ENCODE assay signal across 26 cellular contexts in the genomic region with DNA sequence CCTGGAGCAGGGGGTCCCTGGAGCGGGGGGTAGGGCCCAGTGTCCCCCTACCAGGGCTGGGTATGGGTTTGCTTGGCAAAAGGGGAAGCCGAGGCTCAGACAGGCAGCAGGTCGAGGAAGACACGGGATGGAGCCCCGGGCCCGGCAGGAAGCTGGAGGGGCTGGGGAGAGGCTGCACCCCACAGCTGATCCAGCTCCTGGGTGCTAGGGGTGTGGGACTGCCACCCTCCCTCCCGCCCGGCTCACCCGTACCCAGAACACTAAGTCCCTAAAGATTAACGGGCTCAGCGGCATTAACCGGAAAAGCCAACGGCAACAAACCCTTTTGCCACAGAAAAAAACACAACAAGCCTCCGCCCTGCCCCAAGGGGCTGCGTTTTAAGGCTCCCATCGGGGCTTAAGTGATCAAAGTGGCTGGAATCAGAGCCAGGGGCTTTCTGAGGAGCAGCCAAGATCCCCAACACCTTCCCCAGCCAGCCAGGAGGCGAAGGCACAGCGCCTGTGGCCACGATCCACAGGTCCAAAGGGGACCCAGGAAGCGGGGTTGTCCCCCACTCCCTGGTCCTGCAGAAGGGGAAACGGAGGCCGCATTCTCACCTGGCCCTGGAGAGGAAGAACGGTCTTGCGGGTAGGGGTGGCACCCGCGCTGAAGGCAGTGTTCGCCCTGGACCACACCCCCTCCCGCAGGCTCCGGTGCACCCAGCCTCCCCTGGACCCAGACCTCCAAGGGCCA. TPM values are rescaled to one million over a fixed set of nuclear protein-coding genes. Genes with fewer than 3 reads are reported as not detected.
A peak's percentile ranks its signal among the peaks of the same experiment; 100 is the strongest.
DNase-seq lines count a peak whose midpoint lies in the region; ATAC-seq, FAIRE-seq and TF ChIP-seq lines count a peak whose summit lies in the region.
"Had no signal": no experiment of that assay in that cellular context is flagged by ENCODE, and none has a peak within 500 bp of the region (broad histone marks: within the 10 kb centered on the region; RNA-seq: fewer than 3 reads in every experiment).

No MANE protein-coding gene starts in this region.

- no peak overlapping the region for H2AFZ ChIP-seq in K562 (ENCODE audit: low read depth, low read length)
- H2AFZ ChIP-seq: hepatocyte had no signal

- no peak for ATAC-seq in left ventricle myocardium superior
- no peak for ATAC-seq in K562
- no peak for ATAC-seq in GM18502 (IDR thresholded peaks at IDR 0.05; ENCODE audit: poor library complexity, unreplicated experiment)
- no peak for ATAC-seq in T-helper 17 cell
- ATAC-seq: activated CD8-positive, alpha-beta T cell treated with anti-CD3 and anti-CD28 coated beads for 36 hours; activated T-helper 17 cell treated with anti-CD3 and anti-CD28 coated beads, Interleukin-2, amount 50 U/mL, for 72 hours; foreskin keratinocyte; left cardiac atrium had no signal

- intact Hi-C loops in left ventricle myocardium superior (cut with micrococcal nuclease) (no loop called here), K562 (cut with micrococcal nuclease) (no loop called here)

- CTCF ChIA-PET in K562 (lab: Yijun Ruan, JAX; ENCODE audit: low intra/inter-chr PET ratio), result no interaction called here

- peaks cover 4% of the 10 kb centered on the region for H3K36me3 Mint-ChIP-seq in IgD-negative memory B cell
- H3K36me3 Mint-ChIP-seq in T-helper 17 cell (ENCODE audit: low read depth), result peaks cover 4% of the 10 kb centered on the region

- no peaks in the 10 kb centered on the region for H3K9me3 Mint-ChIP-seq in IgD-negative memory B cell
- H3K9me3 Mint-ChIP-seq: activated CD8-positive, alpha-beta T cell treated with anti-CD3 and anti-CD28 coated beads for 36 hours; activated T-helper 17 cell treated with anti-CD3 and anti-CD28 coated beads, Interleukin-2, amount 50 U/mL, for 72 hours; stimulated activated naive CD8-positive, alpha-beta T cell treated with anti-CD3 and anti-CD28 coated beads, Interleukin-15, Interleukin-2, amounts not matched to agents 100 ng/mL and 50 ng/mL, for 24 hours had no signal

- no peak overlapping the region for H3K4me2 ChIP-seq in K562 (ENCODE audit: insufficient read depth, low read length)
- H3K4me2 ChIP-seq: hepatocyte had no signal

- no peak overlapping the region for H3K4me3 ChIP-seq in right atrium auricular region
- no peak overlapping the region for H3K4me3 ChIP-seq in K562
- H3K4me3 ChIP-seq: esophagus muscularis mucosa, hepatocyte, prostate gland, sigmoid colon, vagina had no signal

- peaks cover 4% of the 10 kb centered on the region for H3K36me3 ChIP-seq in right atrium auricular region
- H3K36me3 ChIP-seq in K562 (ENCODE audit: control insufficient read depth, insufficient read depth, low read length), result peaks cover 83% of the 10 kb centered on the region; the same call in 2 of the 3 replicates
- H3K36me3 ChIP-seq: prostate gland had no signal

- H3K27ac Mint-ChIP-seq in IgD-negative memory B cell (peak overlapping the region; percentile 86 to 99 (median 98)), T-helper 17 cell (no peak overlapping the region)
- H3K27ac Mint-ChIP-seq: activated CD8-positive, alpha-beta T cell treated with anti-CD3 and anti-CD28 coated beads for 36 hours; activated T-helper 17 cell treated with anti-CD3 and anti-CD28 coated beads, Interleukin-2, amount 50 U/mL, for 72 hours; stimulated activated naive CD8-positive, alpha-beta T cell treated with anti-CD3 and anti-CD28 coated beads, Interleukin-15, Interleukin-2, amounts not matched to agents 100 ng/mL and 50 ng/mL, for 24 hours had no signal

- H4K20me1 ChIP-seq in K562 (replicated peaks; ENCODE audit: control insufficient read depth, insufficient read depth, low read length), result no peaks in the 10 kb centered on the region; the same call in 1 of the 2 replicates

- WGBS in K562 (ENCODE audit: insufficient coverage, low coverage, missing lambda C conversion rate), result 92% methylated on average over 20 of the region's 29 CpGs

- H3K4me1 ChIP-seq in right atrium auricular region (peaks cover 0 to 14% of the 10 kb centered on the region in 2 donors), K562 (replicated peaks in 1 of 2; ENCODE audit: control insufficient read depth in 2 of 2, insufficient read depth in 2 of 2, low read length in 2 of 2) (peaks cover 0 to 71% of the 10 kb centered on the region in 2 experiments; a peak in 3 of 5 replicates)

- no peak for TF ChIP-seq CTCF in right atrium auricular region (IDR thresholded peaks at IDR 0.05)
- no peak for TF ChIP-seq CTCF in K562 (IDR thresholded peaks at IDR 0.05 in 2 of 3, conservative IDR thresholded peaks at IDR 0.05 in 1 of 3; ENCODE audit: insufficient read depth in 2 of 3, low read depth in 1 of 3, low read length in 3 of 3)

- FAIRE-seq in K562 (lab: Jason Lieb, UNC), result no peak

- no TSS peak for BruUV-seq in K562 (replicated peaks; lab: Mats Ljungman, UMichigan)

- POLR2A ChIA-PET in K562 (lab: Yijun Ruan, JAX), result interaction anchor here (0.7 kb wide), 1 partner anchor 12 kb away, joined by 4 read pairs; no protein-coding TSS in a partner anchor

- no peaks in the 10 kb centered on the region for H3K27me3 Mint-ChIP-seq in IgD-negative memory B cell
- no peaks in the 10 kb centered on the region for H3K27me3 Mint-ChIP-seq in T-helper 17 cell
- H3K27me3 Mint-ChIP-seq: activated CD8-positive, alpha-beta T cell treated with anti-CD3 and anti-CD28 coated beads for 36 hours; activated T-helper 17 cell treated with anti-CD3 and anti-CD28 coated beads, Interleukin-2, amount 50 U/mL, for 72 hours; stimulated activated naive CD8-positive, alpha-beta T cell treated with anti-CD3 and anti-CD28 coated beads, Interleukin-15, Interleukin-2, amounts not matched to agents 100 ng/mL and 50 ng/mL, for 24 hours had no signal

- H3K9ac ChIP-seq in K562 (ENCODE audit: insufficient read depth in 1 of 2, low read depth in 2 of 2, low read length in 2 of 2), result peak overlapping the region in 1 of 2 experiments; percentile 73; a peak in 1 of 4 replicates

- no peak for TF ChIP-seq EP300 in K562 (IDR thresholded peaks at IDR 0.05; ENCODE audit: low read length)

- peaks cover 17 to 21% (median 17%) of the 10 kb centered on the region in 3 donors for H3K4me1 Mint-ChIP-seq in IgD-negative memory B cell
- peaks cover 16% of the 10 kb centered on the region for H3K4me1 Mint-ChIP-seq in T-helper 17 cell

- no peaks in the 10 kb centered on the region for H3K9me1 ChIP-seq in K562 (ENCODE audit: control insufficient read depth, insufficient read depth, low read length)

- in situ Hi-C loops in K562 (cut with MboI), result no loop called here

- H3K9me3 ChIP-seq in right atrium auricular region, result no peaks in the 10 kb centered on the region
- H3K9me3 ChIP-seq in K562 (replicated peaks; ENCODE audit: control insufficient read depth, insufficient read depth, low read depth, low read length), result no peaks in the 10 kb centered on the region
- H3K9me3 ChIP-seq in T-helper 17 cell (ENCODE audit: control insufficient read depth, low read length, poor library complexity, severe bottlenecking), result no peaks in the 10 kb centered on the region
- H3K9me3 ChIP-seq: esophagus muscularis mucosa, prostate gland, sigmoid colon, vagina had no signal

- no peaks in the 10 kb centered on the region for H3K27me3 ChIP-seq in right atrium auricular region
- H3K27me3 ChIP-seq in K562 (ENCODE audit: control insufficient read depth in 2 of 2, insufficient read depth in 2 of 2, low read length in 2 of 2), result no peaks in the 10 kb centered on the region
- H3K27me3 ChIP-seq: esophagus muscularis mucosa, foreskin keratinocyte, hepatocyte, sigmoid colon, vagina had no signal

- no peak for TF ChIP-seq RAD21 in K562 (CRISPR knock-in tag; conservative IDR thresholded peaks at IDR 0.05 in 1 of 2, IDR thresholded peaks at IDR 0.05 in 1 of 2)

- peaks cover 64% of the 10 kb centered on the region for H3K79me2 ChIP-seq in K562 (ENCODE audit: control insufficient read depth, insufficient read depth, low read length)

- DNase-seq in left ventricle myocardium superior (peak; percentile 24), right atrium auricular region (ENCODE audit: low spot score) (no peak), K562 (ENCODE audit: extremely low read depth in 1 of 4, low spot score in 3 of 4) (no peak), GOT3 (lab: John Stamatoyannopoulos, UW) (no peak), COLO668 (lab: John Stamatoyannopoulos, UW; ENCODE audit: unreplicated experiment) (no peak), T-helper 17 cell (no peak)
- DNase-seq: activated CD4-positive, alpha-beta T cell treated with anti-CD3 and anti-CD28 coated beads for 1 hour; activated CD8-positive, alpha-beta T cell treated with anti-CD3 and anti-CD28 coated beads for 36 hours; activated naive CD4-positive, alpha-beta T cell treated with anti-CD3 and anti-CD28 coated beads, Interleukin-2, amount 50 U/mL, for 16 hours; cortex of kidney; foreskin keratinocyte; GDM1; left cardiac atrium; NCI-H1105; NCI-H2029; NCI-H526; sigmoid colon; stimulated activated CD4-positive, alpha-beta T cell treated with anti-CD3 and anti-CD28 coated beads, Interleukin-4, amount 100 ng/mL, for 24 hours had no signal

- TF ChIP-seq POLR2A in K562 (conservative IDR thresholded peaks at IDR 0.05), result no peak

- peak overlapping the region; percentile 63 to 98 (median 86) for H3K4me3 Mint-ChIP-seq in IgD-negative memory B cell
- no peak overlapping the region for H3K4me3 Mint-ChIP-seq in T-helper 17 cell
- H3K4me3 Mint-ChIP-seq: activated CD8-positive, alpha-beta T cell treated with anti-CD3 and anti-CD28 coated beads for 36 hours; activated T-helper 17 cell treated with anti-CD3 and anti-CD28 coated beads, Interleukin-2, amount 50 U/mL, for 72 hours; stimulated activated naive CD8-positive, alpha-beta T cell treated with anti-CD3 and anti-CD28 coated beads, Interleukin-15, Interleukin-2, amounts not matched to agents 100 ng/mL and 50 ng/mL, for 24 hours had no signal

- no peak overlapping the region for H3K27ac ChIP-seq in right atrium auricular region
- H3K27ac ChIP-seq in K562 (ENCODE audit: extremely low read depth, low read depth, low read length), result no peak overlapping the region
- H3K27ac ChIP-seq: esophagus muscularis mucosa, foreskin keratinocyte, hepatocyte, prostate gland, sigmoid colon, vagina had no signal

RNA-seq across cellular contexts. Expression of gene TCF3, which starts 5.3 kb away (rescaled TPM):
- total RNA-seq in left ventricle myocardium superior (20.7 TPM), right atrium auricular region (10 to 100 TPM; 18.5 to 28.7 TPM), K562 (2014; rRNA removed) (201 and 273 TPM in 2 replicates), K562 (2014; rRNA removed; fragmentation: Illumina TruSeq; extraction: Trizol) (34.6 and 36.1 TPM in 2 replicates), K562 (2015; rRNA removed; fragmentation: Illumina TruSeq; extraction: Trizol) (84.0 and 96.5 TPM in 2 replicates), K562 (2021) (229 and 259 TPM in 2 replicates), T-helper 17 cell (10 to 100 TPM; 46.9 to 47.4 TPM)
- polyA plus RNA-seq in IgD-negative memory B cell (28.6 TPM), K562 (2011; rRNA removed) (61.7 and 62.0 TPM in 2 replicates), K562 (2014; fragmentation: Illumina TruSeq; extraction: Trizol) (84.9 and 128 TPM in 2 replicates), K562 (2014; fragmentation: Nextera tagmentation; extraction: Ambion mirVana) (1 to 10 TPM; 5.6 to 5.7 TPM), K562 (2014; rRNA removed) (171 and 173 TPM in 2 replicates)
- 46.3 and 93.5 TPM in 2 replicates for total RNA-seq in K562 (2011; cell fraction: chromatin; rRNA removed; ENCODE audit: low replicate concordance)
- total RNA-seq in K562 (2011; cell fraction: nucleolus; rRNA removed), result 72.8 and 74.5 TPM in 2 replicates
- total RNA-seq in K562 (2011; cell fraction: nucleoplasm; rRNA removed), result 46.6 and 55.9 TPM in 2 replicates
- polyA plus RNA-seq in K562 (2011; cell fraction: cytosol; rRNA removed), result 76.1 and 277 TPM in 2 replicates
- polyA plus RNA-seq in K562 (2011; cell fraction: nucleus; rRNA removed), result 97.7 and 198 TPM in 2 replicates
- 117 and 145 TPM in 2 replicates for polyA plus RNA-seq in K562 (2012)
- polyA minus RNA-seq in K562 (2011; rRNA and poly(A)+ RNA removed), result 17.3 and 29.0 TPM in 2 replicates
- polyA minus RNA-seq in K562 (2011; cell fraction: cytosol; rRNA and poly(A)+ RNA removed), result 92.9 and 128 TPM in 2 replicates
- polyA minus RNA-seq in K562 (2011; cell fraction: nucleus; rRNA and poly(A)+ RNA removed), result 30.5 and 31.8 TPM in 2 replicates

RNA-seq across cellular contexts. Expression of gene UQCR11, which starts 41.8 kb away (rescaled TPM):
- total RNA-seq in left ventricle myocardium superior, result 1,120 TPM
- 100 to 1,000 TPM; 172 to 191 TPM for total RNA-seq in right atrium auricular region
- polyA plus RNA-seq in IgD-negative memory B cell, result 487 TPM
- 49.4 and 136 TPM in 2 replicates for total RNA-seq in K562 (2011; cell fraction: chromatin; rRNA removed; ENCODE audit: low replicate concordance)
- 110 and 114 TPM in 2 replicates for total RNA-seq in K562 (2011; cell fraction: nucleolus; rRNA removed)
- total RNA-seq in K562 (2011; cell fraction: nucleoplasm; rRNA removed), result 78.5 and 82.1 TPM in 2 replicates
- total RNA-seq in K562 (2014; rRNA removed), result 203 and 259 TPM in 2 replicates
- total RNA-seq in K562 (2014; rRNA removed; fragmentation: Illumina TruSeq; extraction: Trizol), result 62.7 and 65.9 TPM in 2 replicates
- 94.2 and 104 TPM in 2 replicates for total RNA-seq in K562 (2015; rRNA removed; fragmentation: Illumina TruSeq; extraction: Trizol)
- total RNA-seq in K562 (2021), result 355 and 411 TPM in 2 replicates
- 390 and 494 TPM in 2 replicates for polyA plus RNA-seq in K562 (2011; rRNA removed)
- 245 and 412 TPM in 2 replicates for polyA plus RNA-seq in K562 (2011; cell fraction: cytosol; rRNA removed)
- polyA plus RNA-seq in K562 (2011; cell fraction: nucleus; rRNA removed), result 128 and 175 TPM in 2 replicates
- 203 and 322 TPM in 2 replicates for polyA plus RNA-seq in K562 (2012)
- polyA plus RNA-seq in K562 (2014; fragmentation: Illumina TruSeq; extraction: Trizol), result 57.6 and 122 TPM in 2 replicates
- polyA plus RNA-seq in K562 (2014; fragmentation: Nextera tagmentation; extraction: Ambion mirVana), result 100 to 1,000 TPM; 225 to 394 TPM
- 329 and 366 TPM in 2 replicates for polyA plus RNA-seq in K562 (2014; rRNA removed)
- 24.6 and 35.3 TPM in 2 replicates for polyA minus RNA-seq in K562 (2011; rRNA and poly(A)+ RNA removed)
- 35.2 and 46.2 TPM in 2 replicates for polyA minus RNA-seq in K562 (2011; cell fraction: cytosol; rRNA and poly(A)+ RNA removed)
- polyA minus RNA-seq in K562 (2011; cell fraction: nucleus; rRNA and poly(A)+ RNA removed), result 26.8 and 31.8 TPM in 2 replicates
- total RNA-seq in T-helper 17 cell, result 100 to 1,000 TPM; 125 to 128 TPM

RNA-seq across cellular contexts. Expression of gene MBD3, which starts 54.4 kb away (rescaled TPM):
- 59.0 TPM for total RNA-seq in left ventricle myocardium superior
- total RNA-seq in right atrium auricular region, result 10 to 100 TPM; 64.3 to 86.8 TPM
- polyA plus RNA-seq in IgD-negative memory B cell, result 16.4 TPM
- 89.8 and 204 TPM in 2 replicates for total RNA-seq in K562 (2011; cell fraction: chromatin; rRNA removed; ENCODE audit: low replicate concordance)
- 153 TPM in 2 replicates for total RNA-seq in K562 (2011; cell fraction: nucleolus; rRNA removed)
- 99.7 and 106 TPM in 2 replicates for total RNA-seq in K562 (2011; cell fraction: nucleoplasm; rRNA removed)
- total RNA-seq in K562 (2014; rRNA removed), result 135 and 157 TPM in 2 replicates
- 11.4 and 12.6 TPM in 2 replicates for total RNA-seq in K562 (2014; rRNA removed; fragmentation: Illumina TruSeq; extraction: Trizol)
- 51.9 and 62.9 TPM in 2 replicates for total RNA-seq in K562 (2015; rRNA removed; fragmentation: Illumina TruSeq; extraction: Trizol)
- 114 and 137 TPM in 2 replicates for total RNA-seq in K562 (2021)
- 30.9 and 37.9 TPM in 2 replicates for polyA plus RNA-seq in K562 (2011; rRNA removed)
- 58.0 and 173 TPM in 2 replicates for polyA plus RNA-seq in K562 (2011; cell fraction: cytosol; rRNA removed)
- polyA plus RNA-seq in K562 (2011; cell fraction: nucleus; rRNA removed), result 66.0 and 127 TPM in 2 replicates
- 65.7 and 74.0 TPM in 2 replicates for polyA plus RNA-seq in K562 (2012)
- polyA plus RNA-seq in K562 (2014; fragmentation: Illumina TruSeq; extraction: Trizol), result 7.7 and 39.8 TPM in 2 replicates
- under 1 TPM; 0.24 to 0.52 TPM for polyA plus RNA-seq in K562 (2014; fragmentation: Nextera tagmentation; extraction: Ambion mirVana)
- 94.4 and 103 TPM in 2 replicates for polyA plus RNA-seq in K562 (2014; rRNA removed)
- 35.8 and 69.0 TPM in 2 replicates for polyA minus RNA-seq in K562 (2011; rRNA and poly(A)+ RNA removed)
- polyA minus RNA-seq in K562 (2011; cell fraction: cytosol; rRNA and poly(A)+ RNA removed), result 99.0 and 105 TPM in 2 replicates
- polyA minus RNA-seq in K562 (2011; cell fraction: nucleus; rRNA and poly(A)+ RNA removed), result 27.9 and 29.1 TPM in 2 replicates
- 10 to 100 TPM; 37.9 to 40.6 TPM for total RNA-seq in T-helper 17 cell
